ENCODE assay signal across 1 cellular context in the genomic region with DNA sequence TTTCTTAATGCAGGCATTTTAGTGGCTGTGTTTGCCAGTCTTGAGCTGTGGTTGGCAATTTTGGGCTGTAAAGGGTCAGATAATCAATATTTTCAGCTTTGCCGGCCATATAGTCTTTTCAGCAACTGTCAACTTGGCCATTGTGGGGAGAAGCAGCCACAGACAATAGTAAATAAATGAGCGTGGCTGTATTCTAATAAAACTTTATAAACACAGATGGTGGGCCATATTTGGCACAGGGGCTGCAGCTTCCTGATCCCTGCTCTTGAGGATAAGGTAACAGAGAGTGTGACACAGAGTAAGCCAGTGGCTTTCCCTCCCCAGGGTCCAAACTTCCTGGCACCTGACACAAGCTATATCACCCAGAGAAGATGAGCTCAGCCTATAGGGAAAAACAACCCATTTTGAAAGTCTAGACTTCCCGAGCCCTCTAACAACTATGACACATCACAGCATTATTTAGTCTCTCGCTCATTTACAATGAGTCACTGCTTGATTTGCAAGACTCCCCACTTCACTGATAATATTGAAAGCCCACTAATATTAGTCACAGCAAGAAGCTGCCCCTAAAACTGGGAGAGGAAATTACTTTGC.
A peak's percentile ranks its signal among the peaks of the same experiment; 100 is the strongest.
TF ChIP-seq lines count a peak whose summit lies in the region.

No MANE protein-coding gene starts in this region.

TF ChIP-seq in GM12878, 131 proteins besides CTCF, POLR2A, EP300 and RAD21 (continued from another document):
- TF ChIP-seq, protein P1, sequence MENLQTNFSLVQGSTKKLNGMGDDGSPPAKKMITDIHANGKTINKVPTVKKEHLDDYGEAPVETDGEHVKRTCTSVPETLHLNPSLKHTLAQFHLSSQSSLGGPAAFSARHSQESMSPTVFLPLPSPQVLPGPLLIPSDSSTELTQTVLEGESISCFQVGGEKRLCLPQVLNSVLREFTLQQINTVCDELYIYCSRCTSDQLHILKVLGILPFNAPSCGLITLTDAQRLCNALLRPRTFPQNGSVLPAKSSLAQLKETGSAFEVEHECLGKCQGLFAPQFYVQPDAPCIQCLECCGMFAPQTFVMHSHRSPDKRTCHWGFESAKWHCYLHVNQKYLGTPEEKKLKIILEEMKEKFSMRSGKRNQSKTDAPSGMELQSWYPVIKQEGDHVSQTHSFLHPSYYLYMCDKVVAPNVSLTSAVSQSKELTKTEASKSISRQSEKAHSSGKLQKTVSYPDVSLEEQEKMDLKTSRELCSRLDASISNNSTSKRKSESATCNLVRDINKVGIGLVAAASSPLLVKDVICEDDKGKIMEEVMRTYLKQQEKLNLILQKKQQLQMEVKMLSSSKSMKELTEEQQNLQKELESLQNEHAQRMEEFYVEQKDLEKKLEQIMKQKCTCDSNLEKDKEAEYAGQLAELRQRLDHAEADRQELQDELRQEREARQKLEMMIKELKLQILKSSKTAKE (IDR thresholded peaks at IDR 0.05; ENCODE audit: low read depth, poor library complexity, severe bottlenecking), result peak; percentile 80
- peak; percentile 37; the same call in 1 of the 2 replicates for TF ChIP-seq MTA2 (IDR thresholded peaks at IDR 0.05; ENCODE audit: low read depth)
- TF ChIP-seq SMAD1 (IDR thresholded peaks at IDR 0.05; ENCODE audit: low read depth, partially characterized antibody), result no peak
- no peak for TF ChIP-seq NR2C2 (IDR thresholded peaks at IDR 0.05; ENCODE audit: borderline replicate concordance, control insufficient read depth, insufficient read length, low read depth)
- TF ChIP-seq SPI1 (IDR thresholded peaks at IDR 0.05; ENCODE audit: borderline replicate concordance, insufficient read depth, low read depth, low read length), result no peak
- no peak for TF ChIP-seq SMC3 (IDR thresholded peaks at IDR 0.05; ENCODE audit: borderline replicate concordance, low read length)
- TF ChIP-seq ZBTB40 (IDR thresholded peaks at IDR 0.05; ENCODE audit: borderline replicate concordance), result peak; percentile 93
- no peak for TF ChIP-seq IRF5 (IDR thresholded peaks at IDR 0.05; ENCODE audit: borderline replicate concordance)
- no peak for TF ChIP-seq TBL1XR1 (IDR thresholded peaks at IDR 0.05; ENCODE audit: low read depth, low read length)
- 0 out of 2 replicates have a peak, but pooled peaks have one; percentile 18 for TF ChIP-seq JUNB (IDR thresholded peaks at IDR 0.05)
- TF ChIP-seq FOXK2 (IDR thresholded peaks at IDR 0.05), result no peak
- TF ChIP-seq TCF3 (IDR thresholded peaks at IDR 0.05; ENCODE audit: borderline replicate concordance, insufficient read depth, low read depth, low read length), result no peak
- TF ChIP-seq HSF1 (IDR thresholded peaks at IDR 0.05; ENCODE audit: low read depth, low read length), result no peak
- TF ChIP-seq SMAD5 (IDR thresholded peaks at IDR 0.05; ENCODE audit: low read depth), result no peak
- TF ChIP-seq POLR2AphosphoS2 (IDR thresholded peaks at IDR 0.05; ENCODE audit: low read depth, low read length), result no peak
- TF ChIP-seq, protein P2, sequence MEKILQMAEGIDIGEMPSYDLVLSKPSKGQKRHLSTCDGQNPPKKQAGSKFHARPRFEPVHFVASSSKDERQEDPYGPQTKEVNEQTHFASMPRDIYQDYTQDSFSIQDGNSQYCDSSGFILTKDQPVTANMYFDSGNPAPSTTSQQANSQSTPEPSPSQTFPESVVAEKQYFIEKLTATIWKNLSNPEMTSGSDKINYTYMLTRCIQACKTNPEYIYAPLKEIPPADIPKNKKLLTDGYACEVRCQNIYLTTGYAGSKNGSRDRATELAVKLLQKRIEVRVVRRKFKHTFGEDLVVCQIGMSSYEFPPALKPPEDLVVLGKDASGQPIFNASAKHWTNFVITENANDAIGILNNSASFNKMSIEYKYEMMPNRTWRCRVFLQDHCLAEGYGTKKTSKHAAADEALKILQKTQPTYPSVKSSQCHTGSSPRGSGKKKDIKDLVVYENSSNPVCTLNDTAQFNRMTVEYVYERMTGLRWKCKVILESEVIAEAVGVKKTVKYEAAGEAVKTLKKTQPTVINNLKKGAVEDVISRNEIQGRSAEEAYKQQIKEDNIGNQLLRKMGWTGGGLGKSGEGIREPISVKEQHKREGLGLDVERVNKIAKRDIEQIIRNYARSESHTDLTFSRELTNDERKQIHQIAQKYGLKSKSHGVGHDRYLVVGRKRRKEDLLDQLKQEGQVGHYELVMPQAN (conservative IDR thresholded peaks at IDR 0.05), result no peak
- TF ChIP-seq HDGF (IDR thresholded peaks at IDR 0.05), result no peak
- no peak for TF ChIP-seq RCOR1 (conservative IDR thresholded peaks at IDR 0.05; ENCODE audit: low read depth, low read length)
- TF ChIP-seq RAD51 (IDR thresholded peaks at IDR 0.05), result no peak
- no peak for TF ChIP-seq SUZ12 (IDR thresholded peaks at IDR 0.05; ENCODE audit: unreplicated experiment)
- TF ChIP-seq, protein P3, sequence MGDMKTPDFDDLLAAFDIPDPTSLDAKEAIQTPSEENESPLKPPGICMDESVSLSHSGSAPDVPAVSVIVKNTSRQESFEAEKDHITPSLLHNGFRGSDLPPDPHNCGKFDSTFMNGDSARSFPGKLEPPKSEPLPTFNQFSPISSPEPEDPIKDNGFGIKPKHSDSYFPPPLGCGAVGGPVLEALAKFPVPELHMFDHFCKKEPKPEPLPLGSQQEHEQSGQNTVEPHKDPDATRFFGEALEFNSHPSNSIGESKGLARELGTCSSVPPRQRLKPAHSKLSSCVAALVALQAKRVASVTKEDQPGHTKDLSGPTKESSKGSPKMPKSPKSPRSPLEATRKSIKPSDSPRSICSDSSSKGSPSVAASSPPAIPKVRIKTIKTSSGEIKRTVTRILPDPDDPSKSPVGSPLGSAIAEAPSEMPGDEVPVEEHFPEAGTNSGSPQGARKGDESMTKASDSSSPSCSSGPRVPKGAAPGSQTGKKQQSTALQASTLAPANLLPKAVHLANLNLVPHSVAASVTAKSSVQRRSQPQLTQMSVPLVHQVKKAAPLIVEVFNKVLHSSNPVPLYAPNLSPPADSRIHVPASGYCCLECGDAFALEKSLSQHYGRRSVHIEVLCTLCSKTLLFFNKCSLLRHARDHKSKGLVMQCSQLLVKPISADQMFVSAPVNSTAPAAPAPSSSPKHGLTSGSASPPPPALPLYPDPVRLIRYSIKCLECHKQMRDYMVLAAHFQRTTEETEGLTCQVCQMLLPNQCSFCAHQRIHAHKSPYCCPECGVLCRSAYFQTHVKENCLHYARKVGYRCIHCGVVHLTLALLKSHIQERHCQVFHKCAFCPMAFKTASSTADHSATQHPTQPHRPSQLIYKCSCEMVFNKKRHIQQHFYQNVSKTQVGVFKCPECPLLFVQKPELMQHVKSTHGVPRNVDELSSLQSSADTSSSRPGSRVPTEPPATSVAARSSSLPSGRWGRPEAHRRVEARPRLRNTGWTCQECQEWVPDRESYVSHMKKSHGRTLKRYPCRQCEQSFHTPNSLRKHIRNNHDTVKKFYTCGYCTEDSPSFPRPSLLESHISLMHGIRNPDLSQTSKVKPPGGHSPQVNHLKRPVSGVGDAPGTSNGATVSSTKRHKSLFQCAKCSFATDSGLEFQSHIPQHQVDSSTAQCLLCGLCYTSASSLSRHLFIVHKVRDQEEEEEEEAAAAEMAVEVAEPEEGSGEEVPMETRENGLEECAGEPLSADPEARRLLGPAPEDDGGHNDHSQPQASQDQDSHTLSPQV (IDR thresholded peaks at IDR 0.05), result no peak
- no peak for TF ChIP-seq YY1 (IDR thresholded peaks at IDR 0.05; ENCODE audit: low read depth, low read length)
- peak in 1 of 2 experiments; percentile 26; a peak in 1 of 4 replicates for TF ChIP-seq IKZF2 (IDR thresholded peaks at IDR 0.05)
- TF ChIP-seq FOS (IDR thresholded peaks at IDR 0.05; ENCODE audit: borderline replicate concordance, extremely low read depth, insufficient read length), result no peak
- peak; percentile 54 for TF ChIP-seq ATF7 (IDR thresholded peaks at IDR 0.05; ENCODE audit: low read depth)
- TF ChIP-seq BACH1 (IDR thresholded peaks at IDR 0.05; ENCODE audit: borderline replicate concordance), result no peak
- no peak for TF ChIP-seq CEBPZ (IDR thresholded peaks at IDR 0.05; ENCODE audit: low read depth, low read length)
- TF ChIP-seq SIN3A (IDR thresholded peaks at IDR 0.05; ENCODE audit: low read depth, low read length), result no peak
- peak; percentile 28; the same call in 1 of the 2 replicates for TF ChIP-seq IRF4 (IDR thresholded peaks at IDR 0.05; ENCODE audit: low read depth, low read length)
